Comparison of ENCODE assay signal across 2 cellular contexts in the genomic region with DNA sequence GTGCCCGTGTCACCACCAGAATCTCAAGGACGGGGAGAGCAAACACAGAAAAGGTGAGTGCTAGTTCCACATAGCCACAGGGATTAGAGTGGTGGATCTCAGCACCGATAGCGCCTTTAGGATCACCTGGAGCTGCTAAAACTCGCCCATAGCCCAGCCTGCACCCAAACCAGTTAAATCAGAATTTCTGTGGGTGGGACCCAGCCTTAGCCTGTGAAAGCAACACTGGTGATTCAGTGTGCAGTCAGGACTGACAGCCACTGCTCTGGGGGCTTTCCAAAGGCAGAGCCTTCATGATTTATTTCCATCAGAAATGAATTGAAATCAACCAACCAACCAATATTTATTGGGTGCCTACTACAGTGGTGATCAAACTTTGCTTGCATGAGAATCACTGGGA.
TF ChIP-seq lines count a peak whose summit lies in the region.

No MANE protein-coding gene starts in this region.

TF ChIP-seq in SK-N-SH, 30 proteins besides CTCF, POLR2A, EP300 and RAD21:
- no peak for TF ChIP-seq FOXM1 (IDR thresholded peaks at IDR 0.05; ENCODE audit: low read depth)
- TF ChIP-seq, protein P1, sequence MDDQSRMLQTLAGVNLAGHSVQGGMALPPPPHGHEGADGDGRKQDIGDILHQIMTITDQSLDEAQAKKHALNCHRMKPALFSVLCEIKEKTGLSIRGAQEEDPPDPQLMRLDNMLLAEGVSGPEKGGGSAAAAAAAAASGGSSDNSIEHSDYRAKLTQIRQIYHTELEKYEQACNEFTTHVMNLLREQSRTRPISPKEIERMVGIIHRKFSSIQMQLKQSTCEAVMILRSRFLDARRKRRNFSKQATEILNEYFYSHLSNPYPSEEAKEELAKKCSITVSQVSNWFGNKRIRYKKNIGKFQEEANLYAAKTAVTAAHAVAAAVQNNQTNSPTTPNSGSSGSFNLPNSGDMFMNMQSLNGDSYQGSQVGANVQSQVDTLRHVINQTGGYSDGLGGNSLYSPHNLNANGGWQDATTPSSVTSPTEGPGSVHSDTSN (IDR thresholded peaks at IDR 0.05) = 0 out of 2 replicates have a peak, but pooled peaks have one; percentile 15
- TF ChIP-seq NFIC (IDR thresholded peaks at IDR 0.05; ENCODE audit: borderline replicate concordance) = no peak

TF ChIP-seq in SK-N-SH treated with all-trans-retinoic acid at 6 μM for 48 hours, 23 proteins besides CTCF, POLR2A, EP300 and RAD21:
- no peak for TF ChIP-seq TCF4 (CRISPR knock-in tag; IDR thresholded peaks at IDR 0.05; ENCODE audit: borderline replicate concordance)
- TF ChIP-seq ZFP3 (CRISPR knock-in tag; IDR thresholded peaks at IDR 0.05) = no peak
- TF ChIP-seq, protein P2, sequence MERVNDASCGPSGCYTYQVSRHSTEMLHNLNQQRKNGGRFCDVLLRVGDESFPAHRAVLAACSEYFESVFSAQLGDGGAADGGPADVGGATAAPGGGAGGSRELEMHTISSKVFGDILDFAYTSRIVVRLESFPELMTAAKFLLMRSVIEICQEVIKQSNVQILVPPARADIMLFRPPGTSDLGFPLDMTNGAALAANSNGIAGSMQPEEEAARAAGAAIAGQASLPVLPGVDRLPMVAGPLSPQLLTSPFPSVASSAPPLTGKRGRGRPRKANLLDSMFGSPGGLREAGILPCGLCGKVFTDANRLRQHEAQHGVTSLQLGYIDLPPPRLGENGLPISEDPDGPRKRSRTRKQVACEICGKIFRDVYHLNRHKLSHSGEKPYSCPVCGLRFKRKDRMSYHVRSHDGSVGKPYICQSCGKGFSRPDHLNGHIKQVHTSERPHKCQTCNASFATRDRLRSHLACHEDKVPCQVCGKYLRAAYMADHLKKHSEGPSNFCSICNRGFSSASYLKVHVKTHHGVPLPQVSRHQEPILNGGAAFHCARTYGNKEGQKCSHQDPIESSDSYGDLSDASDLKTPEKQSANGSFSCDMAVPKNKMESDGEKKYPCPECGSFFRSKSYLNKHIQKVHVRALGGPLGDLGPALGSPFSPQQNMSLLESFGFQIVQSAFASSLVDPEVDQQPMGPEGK (CRISPR knock-in tag; IDR thresholded peaks at IDR 0.05; ENCODE audit: borderline replicate concordance) = no peak
- TF ChIP-seq GLIS3 (CRISPR knock-in tag; IDR thresholded peaks at IDR 0.05) = no peak
- TF ChIP-seq ZFP30 (CRISPR knock-in tag; IDR thresholded peaks at IDR 0.05) = no peak
- TF ChIP-seq RARB (CRISPR knock-in tag; IDR thresholded peaks at IDR 0.05) = no peak
